Comparison of ENCODE assay signal across 19 cellular contexts in the genomic region with DNA sequence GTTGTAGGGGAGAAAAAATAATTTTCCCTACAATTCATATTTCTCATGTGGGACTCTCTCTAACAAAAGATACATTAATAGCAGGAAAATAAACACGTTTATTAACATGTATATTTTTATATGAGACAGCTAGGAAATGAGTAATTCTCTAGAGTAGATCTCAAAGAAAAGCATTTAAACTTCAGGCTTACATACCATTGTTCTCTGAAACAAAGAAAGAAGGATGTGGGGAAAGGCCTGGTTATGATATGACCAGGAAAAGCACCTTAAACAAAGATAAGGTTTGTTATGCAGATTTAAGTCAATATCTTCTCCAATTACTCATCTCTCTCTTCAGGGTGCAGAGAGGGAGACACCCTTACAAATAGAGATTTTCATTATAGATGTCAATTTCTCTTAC.
A peak's percentile ranks its signal among the peaks of the same experiment; 100 is the strongest.
DNase-seq lines count a peak whose midpoint lies in the region; ATAC-seq and TF ChIP-seq lines count a peak whose summit lies in the region.
"Had no signal": no experiment of that assay in that cellular context is flagged by ENCODE, and none has a peak within 500 bp of the region (broad histone marks: within the 10 kb centered on the region; RNA-seq: fewer than 3 reads in every experiment).

No MANE protein-coding gene starts in this region.

- H3K36me3 ChIP-seq in RWPE2 (ENCODE audit: low read depth): no peaks in the 10 kb centered on the region
- H3K36me3 ChIP-seq in hepatocyte (replicated peaks; ENCODE audit: insufficient read depth, low read depth): no peaks in the 10 kb centered on the region
- H3K36me3 ChIP-seq in left ventricle myocardium inferior: no peaks in the 10 kb centered on the region
- H3K36me3 ChIP-seq: cardiac muscle cell, thoracic aorta had no signal

- H4K20me1 ChIP-seq in hepatocyte (ENCODE audit: insufficient read depth, poor library complexity, severe bottlenecking): no peaks in the 10 kb centered on the region

- H3K79me2 ChIP-seq in hepatocyte: no peaks in the 10 kb centered on the region

- peak; percentile 30 for DNase-seq in ELR (ENCODE audit: low read depth)
- DNase-seq in RWPE2 (ENCODE audit: low spot score): no peak
- no peak for DNase-seq in hepatocyte (ENCODE audit: low spot score)
- DNase-seq in inferior parietal cortex (ENCODE audit: extremely low spot score): no peak
- DNase-seq in lower leg skin (ENCODE audit: low spot score in 2 of 2): no peak
- DNase-seq in C1 segment of cervical spinal cord (lab: John Stamatoyannopoulos, UW): no peak
- no peak for DNase-seq in left ventricle myocardium inferior
- DNase-seq: activated CD8-positive, alpha-beta memory T cell treated with anti-CD3 and anti-CD28 coated beads, Interleukin-2, amount 50 U/mL, for 48 hours; activated naive CD4-positive, alpha-beta T cell treated with anti-CD3 and anti-CD28 coated beads, Interleukin-2, amount 50 U/mL, for 16 hours; DMS153; HFFc6; naive thymus-derived CD8-positive, alpha-beta T cell; NCI-H1092; NCI-H446 treated with DMSO at 0.1 percent for 48 hours had no signal

- TF ChIP-seq CTCF in RWPE2 (IDR thresholded peaks at IDR 0.05; ENCODE audit: poor library complexity, severe bottlenecking) (no peak), hepatocyte (IDR thresholded peaks at IDR 0.05; ENCODE audit: poor library complexity) (no peak), lower leg skin (IDR thresholded peaks at IDR 0.05) (no peak), left ventricle myocardium inferior (IDR thresholded peaks at IDR 0.05; ENCODE audit: borderline replicate concordance) (no peak)

- H2AFZ ChIP-seq in hepatocyte: no peak overlapping the region
- H2AFZ ChIP-seq: PC-9 had no signal

- ATAC-seq in HG02852 (IDR thresholded peaks at IDR 0.05; ENCODE audit: unreplicated experiment) (peak; percentile 45), RWPE2 (ENCODE audit: low read depth) (peak; percentile 65)
- ATAC-seq: activated CD4-positive, CD25-positive, alpha-beta regulatory T cell treated with anti-CD3 and anti-CD28 coated beads, Interleukin-2, amount 50 U/mL, for 24 hours; naive thymus-derived CD8-positive, alpha-beta T cell had no signal

- no peak for TF ChIP-seq POLR2A in lower leg skin (IDR thresholded peaks at IDR 0.05)

- no peaks in the 10 kb centered on the region for H3K9me3 ChIP-seq in RWPE2 (ENCODE audit: severe bottlenecking)
- no peaks in the 10 kb centered on the region for H3K9me3 ChIP-seq in hepatocyte (ENCODE audit: low read depth)
- peaks cover 15% of the 10 kb centered on the region for H3K9me3 ChIP-seq in left ventricle myocardium inferior (replicated peaks)
- H3K9me3 ChIP-seq: thoracic aorta had no signal

- H3K4me3 ChIP-seq in RWPE2 (ENCODE audit: severe bottlenecking): no peak overlapping the region
- no peak overlapping the region for H3K4me3 ChIP-seq in hepatocyte
- H3K4me3 ChIP-seq in lower leg skin (ENCODE audit: low read depth, poor library complexity, severe bottlenecking): no peak overlapping the region
- H3K4me3 ChIP-seq in left ventricle myocardium inferior: no peak overlapping the region
- H3K4me3 ChIP-seq: cardiac muscle cell, PC-9, thoracic aorta had no signal

- WGBS in hepatocyte (ENCODE audit: low lambda C conversion rate, missing lambda C conversion rate): 37% methylated on average over 1 of the region's 1 CpG
- 45 to 58% methylated on average over 1 of the region's 1 CpG for WGBS in lower leg skin, 2 donors

- H3K27ac ChIP-seq in RWPE2 (ENCODE audit: poor library complexity, severe bottlenecking) (peak overlapping the region; percentile 19), hepatocyte (peak overlapping the region; percentile 76), left ventricle myocardium inferior (replicated peaks) (no peak overlapping the region)
- H3K27ac ChIP-seq: cardiac muscle cell, PC-9, thoracic aorta had no signal

- H3K4me1 ChIP-seq in RWPE2 (ENCODE audit: insufficient read depth, poor library complexity, severe bottlenecking) (peaks cover 8% of the 10 kb centered on the region), hepatocyte (ENCODE audit: insufficient read depth) (peaks cover 18% of the 10 kb centered on the region), left ventricle myocardium inferior (peaks cover 7% of the 10 kb centered on the region)

- intact Hi-C loops in lower leg skin (cut with DNase I; ENCODE audit: low total_unique reads) (no loop called here), left ventricle myocardium inferior (cut with micrococcal nuclease) (no loop called here)

- H3K27me3 ChIP-seq in RWPE2 (ENCODE audit: insufficient read depth, poor library complexity, severe bottlenecking): no peaks in the 10 kb centered on the region
- H3K27me3 ChIP-seq in hepatocyte: no peaks in the 10 kb centered on the region
- no peaks in the 10 kb centered on the region for H3K27me3 ChIP-seq in left ventricle myocardium inferior (ENCODE audit: low read depth)
- H3K27me3 ChIP-seq: cardiac muscle cell had no signal

- H3K9me2 ChIP-seq in hepatocyte (replicated peaks; ENCODE audit: insufficient read depth): no peaks in the 10 kb centered on the region

- H3K4me2 ChIP-seq in hepatocyte: no peak overlapping the region
- H3K4me2 ChIP-seq: PC-9 had no signal
